9 cellular contexts compared by ENCODE assay signal in genomic region chr5:177378884-177379883, GRCh38. TPM values are rescaled to one million over a fixed set of nuclear protein-coding genes. Genes with fewer than 3 reads are reported as not detected.
DNase-seq lines count a peak whose midpoint lies in the region; ATAC-seq, FAIRE-seq and TF ChIP-seq lines count a peak whose summit lies in the region.
"Had no signal": no experiment of that assay in that cellular context is flagged by ENCODE, and none has a peak within 500 bp of the region (broad histone marks: within the 10 kb centered on the region; RNA-seq: fewer than 3 reads in every experiment).

No MANE protein-coding gene starts in this region.

- H3K27me3 ChIP-seq in effector memory CD4-positive, alpha-beta T cell (replicated peaks; ENCODE audit: control insufficient read depth, insufficient read depth, low read length, poor library complexity, severe bottlenecking), result no peaks in the 10 kb centered on the region

- peak; percentile 45 for DNase-seq in AG08395 (ENCODE audit: low spot score)
- DNase-seq in GM19239 (ENCODE audit: insufficient read length, low spot score), result peak; percentile 65
- DNase-seq in NCI-H510A (lab: John Stamatoyannopoulos, UW), result peak; percentile 22
- DNase-seq in epithelial cell of prostate (ENCODE audit: low read depth, low spot score), result peak; percentile 75
- no peak for DNase-seq in GM19238 (ENCODE audit: insufficient read length, low spot score)
- DNase-seq in effector memory CD4-positive, alpha-beta T cell, result no peak
- DNase-seq in omental fat pad (ENCODE audit: low spot score), result no peak

- ATAC-seq in GM18867 (IDR thresholded peaks at IDR 0.05; ENCODE audit: unreplicated experiment) (no peak), omental fat pad (ENCODE audit: low FRiP score) (no peak)

- no peaks in the 10 kb centered on the region for H3K9me3 ChIP-seq in effector memory CD4-positive, alpha-beta T cell (ENCODE audit: control insufficient read depth, low read length)

- peak; percentile 72 for FAIRE-seq in GM19239 (lab: Jason Lieb, UNC)

- TF ChIP-seq CTCF in omental fat pad (IDR thresholded peaks at IDR 0.05), result no peak

- no peak overlapping the region for H3K4me3 ChIP-seq in effector memory CD4-positive, alpha-beta T cell (ENCODE audit: insufficient read depth, low read depth, low read length, poor library complexity, severe bottlenecking)
- H3K4me3 ChIP-seq: skin epidermis had no signal

- no peak overlapping the region for H3K27ac ChIP-seq in epithelial cell of prostate
- H3K27ac ChIP-seq in effector memory CD4-positive, alpha-beta T cell (ENCODE audit: insufficient read depth, low read length, poor library complexity, severe bottlenecking), result no peak overlapping the region

- peaks cover 14% of the 10 kb centered on the region for H3K4me1 ChIP-seq in effector memory CD4-positive, alpha-beta T cell (ENCODE audit: control insufficient read depth, insufficient read depth, low read length, poor library complexity, severe bottlenecking)

- no peaks in the 10 kb centered on the region for H3K36me3 ChIP-seq in effector memory CD4-positive, alpha-beta T cell (ENCODE audit: control insufficient read depth, insufficient read depth, low read length)

RNA-seq across cellular contexts. Expression of gene SLC34A1, which starts 5.0 kb away (rescaled TPM):
- not detected for total RNA-seq in omental fat pad

RNA-seq across cellular contexts. Expression of gene PFN3, which starts 21.3 kb away (rescaled TPM):
- not detected for total RNA-seq in omental fat pad

RNA-seq across cellular contexts. Expression of gene RGS14, which starts 21.5 kb away (rescaled TPM):
- total RNA-seq in omental fat pad, result 10 to 100 TPM in 1 of 4 donors, 1 to 10 TPM in 3; 7.1 to 25.1 (median 8.2) TPM

RNA-seq across cellular contexts. Expression of gene LMAN2, which starts 27.7 kb away (rescaled TPM):
- 100 to 1,000 TPM; 129 to 164 (median 144) TPM for total RNA-seq in omental fat pad

RNA-seq across cellular contexts. Expression of gene F12, which starts 30.2 kb away (rescaled TPM):
- 1 to 10 TPM in 1 of 4 donors, under 1 TPM in 3; 0.38 to 3.0 (median 0.63) TPM for total RNA-seq in omental fat pad

Comparison
In these comparisons a context has a peak if more than half of its experiments do, and no peak if none do; other contexts are left out.
1. DNase-seq: peak in AG08395 (single experiment), GM19239 (single experiment), NCI-H510A (single experiment) and epithelial cell of prostate (single experiment); none in GM19238 (single experiment), effector memory CD4-positive, alpha-beta T cell (0 of 3) and omental fat pad (single experiment).